In the genomic region with DNA sequence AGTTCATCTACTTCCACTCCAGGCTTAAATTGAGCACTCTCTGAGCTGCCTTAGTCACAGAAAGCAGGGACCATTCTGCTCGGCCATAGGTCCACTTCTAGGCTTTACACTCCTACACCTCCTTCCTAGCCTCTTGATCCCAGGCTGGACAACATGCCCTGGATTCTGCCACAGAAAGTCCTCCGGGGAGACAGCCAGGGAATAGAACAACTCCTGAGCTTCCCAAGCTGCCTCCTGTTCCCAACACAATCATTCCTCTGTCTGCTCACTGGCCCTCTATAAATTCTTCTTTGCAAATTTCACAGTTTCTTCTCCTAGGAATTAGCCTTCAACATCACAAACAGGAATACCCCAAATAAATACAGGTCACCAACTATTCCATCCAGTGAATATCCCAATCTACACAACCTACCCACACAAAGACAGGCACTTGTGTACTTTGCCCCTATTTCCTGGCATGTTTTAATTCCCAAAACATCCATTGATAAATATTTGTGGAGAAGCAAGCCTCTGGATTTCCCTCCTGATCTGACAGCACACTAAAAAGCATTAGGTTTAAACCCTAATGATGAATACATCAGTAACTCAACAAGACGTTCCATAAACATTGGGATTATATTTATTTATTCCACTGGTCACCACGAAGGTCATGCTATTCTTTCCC, we compare ENCODE assay signal across 17 cellular contexts.
"Had no signal": no experiment of that assay in that cellular context is flagged by ENCODE, and none has a peak within 500 bp of the region (broad histone marks: within the 10 kb centered on the region; RNA-seq: fewer than 3 reads in every experiment).

No MANE protein-coding gene starts in this region.

- DNase-seq: activated CD4-positive, alpha-beta memory T cell treated with anti-CD3 and anti-CD28 coated beads, Interleukin-2, amount 10 ng/mL, durations not matched to agents 7 days and 5 days; activated CD4-positive, alpha-beta T cell treated with anti-CD3 and anti-CD28 coated beads, Interleukin-2, amount 10 ng/mL, durations not matched to agents 24 days and 14 days; activated effector memory CD4-positive, alpha-beta T cell treated with anti-CD3 and anti-CD28 coated beads, Interleukin-2, amount 50 U/mL, for 16 hours; activated naive CD4-positive, alpha-beta T cell treated with anti-CD3 and anti-CD28 coated beads, Interleukin-2, amount 10 ng/mL, durations not matched to agents 7 days and 5 days; amygdala; effector CD4-positive, alpha-beta T cell; foreskin fibroblast; kidney glomerular epithelial cell; left ventricle myocardium inferior; mammary epithelial cell; stimulated activated CD4-positive, alpha-beta T cell treated with anti-CD3 and anti-CD28 coated beads, Interleukin-12 subunit alpha, Interleukin-12 subunit beta, amount 100 ng/mL, for 4 hours; stimulated activated CD4-positive, alpha-beta T cell treated with anti-CD3 and anti-CD28 coated beads, Interleukin-4, amount 100 ng/mL, for 4 hours; stimulated activated naive CD8-positive, alpha-beta T cell treated with anti-CD3 and anti-CD28 coated beads, Interleukin-15, Interleukin-2, amounts not matched to agents 100 U/mL and 50 U/mL, for 24 hours; tibial artery; uterus had no signal

- H3K36me3 ChIP-seq: left ventricle myocardium inferior, tibial artery, uterus had no signal

- H3K27ac Mint-ChIP-seq: activated CD4-positive, alpha-beta memory T cell treated with anti-CD3 and anti-CD28 coated beads, Interleukin-2, amount 10 ng/mL, durations not matched to agents 7 days and 5 days; activated CD4-positive, alpha-beta T cell treated with anti-CD3 and anti-CD28 coated beads, Interleukin-2, amount 10 ng/mL, durations not matched to agents 24 days and 14 days; activated naive CD4-positive, alpha-beta T cell treated with anti-CD3 and anti-CD28 coated beads, Interleukin-2, amount 10 ng/mL, durations not matched to agents 7 days and 5 days had no signal

- FAIRE-seq: bronchial epithelial cell, endometrium had no signal

- H3K9me3 Mint-ChIP-seq: activated CD4-positive, alpha-beta memory T cell treated with anti-CD3 and anti-CD28 coated beads, Interleukin-2, amount 10 ng/mL, durations not matched to agents 7 days and 5 days; activated CD4-positive, alpha-beta T cell treated with anti-CD3 and anti-CD28 coated beads, Interleukin-2, amount 10 ng/mL, durations not matched to agents 24 days and 14 days; activated naive CD4-positive, alpha-beta T cell treated with anti-CD3 and anti-CD28 coated beads, Interleukin-2, amount 10 ng/mL, durations not matched to agents 7 days and 5 days had no signal

- H3K27ac ChIP-seq: left ventricle myocardium inferior, tibial artery, uterus had no signal

- H3K4me1 Mint-ChIP-seq: activated CD4-positive, alpha-beta memory T cell treated with anti-CD3 and anti-CD28 coated beads, Interleukin-2, amount 10 ng/mL, durations not matched to agents 7 days and 5 days; activated CD4-positive, alpha-beta T cell treated with anti-CD3 and anti-CD28 coated beads, Interleukin-2, amount 10 ng/mL, durations not matched to agents 24 days and 14 days; activated naive CD4-positive, alpha-beta T cell treated with anti-CD3 and anti-CD28 coated beads, Interleukin-2, amount 10 ng/mL, durations not matched to agents 7 days and 5 days had no signal

- H3K4me1 ChIP-seq: tibial artery, uterus had no signal

- H3K36me3 Mint-ChIP-seq: activated naive CD4-positive, alpha-beta T cell treated with anti-CD3 and anti-CD28 coated beads, Interleukin-2, amount 10 ng/mL, durations not matched to agents 7 days and 5 days had no signal

- H3K4me3 ChIP-seq: left ventricle myocardium inferior, tibial artery, uterus had no signal

- H3K27me3 ChIP-seq: tibial artery, uterus had no signal

- H3K9me3 ChIP-seq: left ventricle myocardium inferior, tibial artery, uterus had no signal

- H3K4me3 Mint-ChIP-seq: activated CD4-positive, alpha-beta memory T cell treated with anti-CD3 and anti-CD28 coated beads, Interleukin-2, amount 10 ng/mL, durations not matched to agents 7 days and 5 days; activated CD4-positive, alpha-beta T cell treated with anti-CD3 and anti-CD28 coated beads, Interleukin-2, amount 10 ng/mL, durations not matched to agents 24 days and 14 days; activated naive CD4-positive, alpha-beta T cell treated with anti-CD3 and anti-CD28 coated beads, Interleukin-2, amount 10 ng/mL, durations not matched to agents 7 days and 5 days had no signal

- ATAC-seq: stimulated activated naive CD8-positive, alpha-beta T cell treated with anti-CD3 and anti-CD28 coated beads, Interleukin-15, Interleukin-2, amounts not matched to agents 100 U/mL and 50 U/mL, for 24 hours had no signal
